In genomic region chr7:25830228-25830627, GRCh38 we compare ENCODE assay signal across 27 cellular contexts.
A peak's percentile ranks its signal among the peaks of the same experiment; 100 is the strongest.
DNase-seq lines count a peak whose midpoint lies in the region; ATAC-seq, FAIRE-seq and TF ChIP-seq lines count a peak whose summit lies in the region.
"Had no signal": no experiment of that assay in that cellular context is flagged by ENCODE, and none has a peak within 500 bp of the region (broad histone marks: within the 10 kb centered on the region; RNA-seq: fewer than 3 reads in every experiment).

No MANE protein-coding gene starts in this region.

- H3K36me3 ChIP-seq in mesenchymal stem cell (ENCODE audit: control insufficient read depth in 1 of 2, insufficient read depth in 2 of 2, low read depth in 1 of 2, low read length in 2 of 2) (no peaks in the 10 kb centered on the region), tibial artery (no peaks in the 10 kb centered on the region), HAP-1 (replicated peaks) (no peaks in the 10 kb centered on the region)
- H3K36me3 ChIP-seq: ascending aorta, BLaER1, cardiac muscle cell, neutrophil had no signal

- peak overlapping the region in 1 of 2 experiments; percentile 9 for H3K18ac ChIP-seq in mesenchymal stem cell (ENCODE audit: low read depth in 1 of 2, low read length in 2 of 2)

- no peak overlapping the region for H4K91ac ChIP-seq in mesenchymal stem cell (ENCODE audit: low read length)

- DNase-seq in NCI-H128 (lab: John Stamatoyannopoulos, UW; ENCODE audit: unreplicated experiment) (peak; percentile 5), mesenchymal stem cell (no peak), tibial artery (no peak), HAP-1 (ENCODE audit: low spot score in 2 of 2) (no peak), posterior cingulate gyrus (no peak)
- DNase-seq in activated naive CD8-positive, alpha-beta T cell treated with anti-CD3 and anti-CD28 coated beads for 36 hours = no peak
- DNase-seq: activated CD4-positive, alpha-beta T cell treated with anti-CD3 and anti-CD28 coated beads, Interleukin-2, amount 10 ng/mL, durations not matched to agents 24 days and 14 days; activated gamma-delta T cell treated with Interleukin-2 at 50 U/mL for 16 hours; activated T-cell treated with anti-CD3 and anti-CD28 coated beads, Interleukin-2, amount 50 U/mL, for 24 hours; COR-L47; cortex of kidney; effector memory CD8-positive, alpha-beta T cell; erythroblast; NCI-H82; psoas muscle; SIG-M5; substantia nigra; SW 1271 had no signal

- H2BK120ac ChIP-seq in mesenchymal stem cell (ENCODE audit: low read depth, low read length) = peak overlapping the region; percentile 43

- H3K36me3 Mint-ChIP-seq in activated naive CD8-positive, alpha-beta T cell treated with anti-CD3 and anti-CD28 coated beads for 36 hours = no peaks in the 10 kb centered on the region
- H3K36me3 Mint-ChIP-seq: stimulated activated effector memory CD8-positive, alpha-beta T cell treated with anti-CD3 and anti-CD28 coated beads, Interleukin-12 subunit alpha, Interleukin-12 subunit beta, amount 100 ng/mL, for 72 hours had no signal

- H3K4me3 ChIP-seq in mesenchymal stem cell (ENCODE audit: insufficient read depth in 1 of 2, low read depth in 1 of 2, low read length in 2 of 2) (no peak overlapping the region), tibial artery (no peak overlapping the region), HAP-1 (no peak overlapping the region)
- H3K4me3 ChIP-seq: ascending aorta, BLaER1, cardiac muscle cell, psoas muscle had no signal

- H3K27me3 Mint-ChIP-seq in activated naive CD8-positive, alpha-beta T cell treated with anti-CD3 and anti-CD28 coated beads for 36 hours = no peaks in the 10 kb centered on the region

- no peak overlapping the region for H2BK15ac ChIP-seq in mesenchymal stem cell (ENCODE audit: low read depth, poor library complexity, severe bottlenecking)

- no peak overlapping the region for H3K23ac ChIP-seq in mesenchymal stem cell (ENCODE audit: low read length in 2 of 2)

- in situ Hi-C loops in HAP-1 (cut with MboI; ENCODE audit: low sequenced_read_pairs) = no loop called here

- no peak for TF ChIP-seq CTCF in tibial artery (IDR thresholded peaks at IDR 0.05)

- H4K8ac ChIP-seq in mesenchymal stem cell (ENCODE audit: low read length) = peak overlapping the region; percentile 37

- H3K27ac ChIP-seq in mesenchymal stem cell (ENCODE audit: low read length, poor library complexity, severe bottlenecking) (no peak overlapping the region), tibial artery (peak overlapping the region; percentile 7 to 71)
- H3K27ac ChIP-seq: ascending aorta, BLaER1, neutrophil had no signal

- peak; percentile 88 for FAIRE-seq in TTC549 (lab: Jason Lieb, UNC)

- WGBS in mesenchymal stem cell = 97% methylated on average over 3 of the region's 3 CpGs

- no peaks in the 10 kb centered on the region for H3K9me3 ChIP-seq in mesenchymal stem cell (ENCODE audit: control insufficient read depth, low read length)
- no peaks in the 10 kb centered on the region for H3K9me3 ChIP-seq in tibial artery
- no peaks in the 10 kb centered on the region for H3K9me3 ChIP-seq in HAP-1
- H3K9me3 ChIP-seq: ascending aorta, BLaER1, neutrophil, psoas muscle had no signal

- H3K4me1 Mint-ChIP-seq in activated naive CD8-positive, alpha-beta T cell treated with anti-CD3 and anti-CD28 coated beads for 36 hours = no peaks in the 10 kb centered on the region
- H3K4me1 Mint-ChIP-seq: activated CD4-positive, alpha-beta T cell treated with anti-CD3 and anti-CD28 coated beads, Interleukin-2, amount 10 ng/mL, durations not matched to agents 24 days and 14 days; stimulated activated effector memory CD8-positive, alpha-beta T cell treated with anti-CD3 and anti-CD28 coated beads, Interleukin-12 subunit alpha, Interleukin-12 subunit beta, amount 100 ng/mL, for 72 hours had no signal

- no peak overlapping the region for H3K4me3 Mint-ChIP-seq in activated naive CD8-positive, alpha-beta T cell treated with anti-CD3 and anti-CD28 coated beads for 36 hours
- H3K4me3 Mint-ChIP-seq: activated CD4-positive, alpha-beta T cell treated with anti-CD3 and anti-CD28 coated beads, Interleukin-2, amount 10 ng/mL, durations not matched to agents 24 days and 14 days; activated T-cell treated with anti-CD3 and anti-CD28 coated beads, Interleukin-2, amount 50 U/mL, for 24 hours; effector memory CD8-positive, alpha-beta T cell; stimulated activated effector memory CD8-positive, alpha-beta T cell treated with anti-CD3 and anti-CD28 coated beads, Interleukin-12 subunit alpha, Interleukin-12 subunit beta, amount 100 ng/mL, for 72 hours had no signal

- no peak overlapping the region for H2AK5ac ChIP-seq in mesenchymal stem cell (ENCODE audit: low read length, severe bottlenecking)

- intact Hi-C loops in tibial artery (cut with DNase I; ENCODE audit: low total_unique reads) (no loop called here), posterior cingulate gyrus (cut with DNase I) (loop anchor here (10.0 kb wide), 1 partner anchor 105 kb away; no protein-coding TSS in a partner anchor)

- H3K27ac Mint-ChIP-seq in activated naive CD8-positive, alpha-beta T cell treated with anti-CD3 and anti-CD28 coated beads for 36 hours = no peak overlapping the region
- H3K27ac Mint-ChIP-seq: activated CD4-positive, alpha-beta T cell treated with anti-CD3 and anti-CD28 coated beads, Interleukin-2, amount 10 ng/mL, durations not matched to agents 24 days and 14 days; activated T-cell treated with anti-CD3 and anti-CD28 coated beads, Interleukin-2, amount 50 U/mL, for 24 hours; effector memory CD8-positive, alpha-beta T cell; stimulated activated effector memory CD8-positive, alpha-beta T cell treated with anti-CD3 and anti-CD28 coated beads, Interleukin-12 subunit alpha, Interleukin-12 subunit beta, amount 100 ng/mL, for 72 hours had no signal

- H2BK12ac ChIP-seq in mesenchymal stem cell (ENCODE audit: low read length in 2 of 2) = peak overlapping the region in 1 of 2 experiments; percentile 11

- no peaks in the 10 kb centered on the region for H3K79me1 ChIP-seq in mesenchymal stem cell (replicated peaks; ENCODE audit: low read length, poor library complexity, severe bottlenecking)

- H3K9me3 Mint-ChIP-seq in activated naive CD8-positive, alpha-beta T cell treated with anti-CD3 and anti-CD28 coated beads for 36 hours = no peaks in the 10 kb centered on the region
- H3K9me3 Mint-ChIP-seq: activated CD4-positive, alpha-beta T cell treated with anti-CD3 and anti-CD28 coated beads, Interleukin-2, amount 10 ng/mL, durations not matched to agents 24 days and 14 days; activated T-cell treated with anti-CD3 and anti-CD28 coated beads, Interleukin-2, amount 50 U/mL, for 24 hours; effector memory CD8-positive, alpha-beta T cell; stimulated activated effector memory CD8-positive, alpha-beta T cell treated with anti-CD3 and anti-CD28 coated beads, Interleukin-12 subunit alpha, Interleukin-12 subunit beta, amount 100 ng/mL, for 72 hours had no signal

- H3K4me2 ChIP-seq in mesenchymal stem cell (ENCODE audit: low read length, poor library complexity, severe bottlenecking) = no peak overlapping the region
- H3K4me2 ChIP-seq: BLaER1 had no signal

- H3K4me1 ChIP-seq in mesenchymal stem cell (ENCODE audit: control insufficient read depth, insufficient read depth, low read depth, low read length) = peaks cover 1% of the 10 kb centered on the region
- peaks cover 0 to 53% (median 16%) of the 10 kb centered on the region in 4 donors for H3K4me1 ChIP-seq in tibial artery
- H3K4me1 ChIP-seq in HAP-1 = peaks cover 21% of the 10 kb centered on the region
- H3K4me1 ChIP-seq: BLaER1 had no signal

- no peak overlapping the region for H2BK5ac ChIP-seq in mesenchymal stem cell (ENCODE audit: low read depth, low read length, poor library complexity, severe bottlenecking)

- H3K9ac ChIP-seq in mesenchymal stem cell (ENCODE audit: low read length) = no peak overlapping the region
- H3K9ac ChIP-seq: BLaER1 had no signal

- H2AFZ ChIP-seq in mesenchymal stem cell (ENCODE audit: low read depth, low read length) = no peak overlapping the region

- ATAC-seq in HG03159 (IDR thresholded peaks at IDR 0.05; ENCODE audit: unreplicated experiment) = no peak
- ATAC-seq: effector memory CD8-positive, alpha-beta T cell; HCT116; left lobe of liver; stimulated activated effector memory CD8-positive, alpha-beta T cell treated with anti-CD3 and anti-CD28 coated beads, Interleukin-12 subunit alpha, Interleukin-12 subunit beta, amount 100 ng/mL, for 72 hours had no signal

- no peaks in the 10 kb centered on the region for H3K27me3 ChIP-seq in mesenchymal stem cell (ENCODE audit: control insufficient read depth in 1 of 2, insufficient read depth in 1 of 2, low read length in 2 of 2)
- H3K27me3 ChIP-seq in tibial artery = no peaks in the 10 kb centered on the region
- no peaks in the 10 kb centered on the region for H3K27me3 ChIP-seq in HAP-1 (ENCODE audit: low read depth)
- H3K27me3 ChIP-seq: ascending aorta, BLaER1, cardiac muscle cell had no signal

- peak overlapping the region in 1 of 2 experiments; percentile 32 for H3K4ac ChIP-seq in mesenchymal stem cell (ENCODE audit: low read depth in 1 of 2, low read length in 2 of 2)

- no peak overlapping the region for H3K14ac ChIP-seq in mesenchymal stem cell (ENCODE audit: low read length in 2 of 2)
